In the genomic region with DNA sequence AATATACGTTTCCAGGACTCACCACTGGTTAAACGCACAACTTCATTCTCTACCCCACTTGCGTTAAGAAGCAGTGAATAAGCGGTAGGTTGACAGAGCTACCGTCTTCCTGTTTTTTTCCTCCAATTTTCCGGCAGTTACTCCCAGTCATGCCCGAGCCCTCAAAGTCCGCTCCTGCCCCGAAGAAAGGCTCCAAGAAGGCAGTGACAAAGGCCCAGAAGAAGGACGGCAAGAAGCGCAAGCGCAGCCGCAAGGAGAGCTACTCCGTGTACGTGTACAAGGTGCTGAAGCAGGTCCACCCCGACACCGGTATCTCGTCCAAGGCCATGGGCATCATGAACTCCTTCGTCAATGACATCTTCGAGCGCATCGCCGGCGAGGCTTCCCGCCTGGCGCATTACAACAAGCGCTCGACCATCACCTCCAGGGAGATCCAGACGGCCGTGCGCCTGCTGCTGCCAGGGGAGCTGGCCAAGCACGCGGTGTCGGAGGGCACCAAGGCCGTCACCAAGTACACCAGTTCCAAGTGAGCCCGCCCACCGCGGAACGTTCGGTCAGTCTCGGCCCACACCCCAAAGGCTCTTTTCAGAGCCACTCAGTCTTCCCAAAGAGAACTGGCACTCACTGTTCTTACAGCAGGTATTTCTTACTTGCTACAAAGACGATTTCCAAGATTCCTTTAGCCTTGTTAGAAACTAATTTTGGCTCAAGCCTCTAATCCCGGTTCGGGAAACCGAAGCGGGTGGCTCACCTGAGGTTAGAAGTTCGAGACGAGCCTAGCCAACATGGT, we compare ENCODE assay signal across 8 cellular contexts.
DNase-seq lines count a peak whose midpoint lies in the region; ATAC-seq and TF ChIP-seq lines count a peak whose summit lies in the region.
"Not testable (repeated sequence)": the region's sequence is repeated elsewhere in the genome, so short reads cannot be mapped to it uniquely, and the experiment has no call there.

No MANE protein-coding gene starts in this region.

- peak overlapping the region; percentile 66 for H4K8ac ChIP-seq in trophoblast cell (ENCODE audit: low read depth, low read length)

- H3K79me2 ChIP-seq in trophoblast cell (ENCODE audit: control insufficient read depth, insufficient read depth, low read length, poor library complexity): peaks cover 12% of the 10 kb centered on the region

- peak overlapping the region; percentile 53 for H2AK5ac ChIP-seq in trophoblast cell (ENCODE audit: low read length)

- H4K91ac ChIP-seq in trophoblast cell (ENCODE audit: low read depth, low read length): peak overlapping the region; percentile 13

- not testable (repeated sequence) for H3K4me3 Mint-ChIP-seq in type B pancreatic cell

- peak overlapping the region; percentile 79 for H3K4me2 ChIP-seq in trophoblast cell (ENCODE audit: low read length)

- not testable (repeated sequence) for H3K27me3 Mint-ChIP-seq in type B pancreatic cell

- not testable (repeated sequence) for H3K36me3 Mint-ChIP-seq in type B pancreatic cell

- H2BK12ac ChIP-seq in trophoblast cell (ENCODE audit: low read length): not testable (repeated sequence)

- not testable (repeated sequence) for H3K27ac Mint-ChIP-seq in type B pancreatic cell

- peak; percentile 3 for ATAC-seq in HG02981 (IDR thresholded peaks at IDR 0.05; ENCODE audit: unreplicated experiment)

- not testable (repeated sequence) for H3K36me3 ChIP-seq in iPS-18a (ENCODE audit: control insufficient read depth, low read depth, low read length); trophoblast cell (ENCODE audit: control insufficient read depth in 1 of 2, insufficient read depth in 2 of 2, low read length in 2 of 2)

- H3K4me1 Mint-ChIP-seq in type B pancreatic cell (ENCODE audit: unreplicated experiment): peaks cover 11% of the 10 kb centered on the region

- DNase-seq in GM12865 (ENCODE audit: low read depth) (peak; percentile 73), NCI-H69 (lab: John Stamatoyannopoulos, UW) (peak; percentile 54), cerebellum (ENCODE audit: low spot score) (peak; percentile 21), trophoblast cell (peak; percentile 41 to 61)
- DNase-seq in activated CD4-positive, alpha-beta T cell treated with anti-CD3 and anti-CD28 coated beads, Interleukin-2, amount 50 U/mL, for 1 hour: peak; percentile 46
- DNase-seq in type B pancreatic cell (ENCODE audit: extremely low spot score, unreplicated experiment): not testable (repeated sequence)

- peaks cover 20% of the 10 kb centered on the region for H3K79me1 ChIP-seq in trophoblast cell (ENCODE audit: low read length)

- H3K9ac ChIP-seq in iPS-18a (ENCODE audit: low read length) (peak overlapping the region; percentile 100), trophoblast cell (ENCODE audit: low read length) (peak overlapping the region; percentile 84)

- TF ChIP-seq CTCF in GM12865 (IDR thresholded peaks at IDR 0.05; ENCODE audit: insufficient read depth, low read depth, low read length, missing control alignments): not testable (repeated sequence)
- TF ChIP-seq CTCF in type B pancreatic cell (conservative IDR thresholded peaks at IDR 0.05): peak; percentile 41

- peak overlapping the region; percentile 52 for H2AFZ ChIP-seq in trophoblast cell (ENCODE audit: insufficient read depth, low read length, poor library complexity)

- H3K18ac ChIP-seq in trophoblast cell (ENCODE audit: low read length): peak overlapping the region; percentile 40

- peak overlapping the region; percentile 38 for H3K14ac ChIP-seq in trophoblast cell (ENCODE audit: low read length)

- H4K12ac ChIP-seq in trophoblast cell (ENCODE audit: low read depth, low read length): peak overlapping the region; percentile 12

- H2BK120ac ChIP-seq in trophoblast cell (ENCODE audit: insufficient read depth, low read length, poor library complexity): peak overlapping the region; percentile 58

- H2BK5ac ChIP-seq in trophoblast cell (ENCODE audit: low read depth, low read length, poor library complexity): peak overlapping the region; percentile 64

- not testable (repeated sequence) for H3K9me3 ChIP-seq in iPS-18a (ENCODE audit: control insufficient read depth, low read depth, low read length); trophoblast cell (ENCODE audit: insufficient read depth, low read depth, low read length)

- no CpG with 5 or more reads among the region's 48 CpGs for WGBS in trophoblast cell (ENCODE audit: extremely low coverage, insufficient coverage, insufficient read length)

- peak overlapping the region; percentile 89 for H3K4me3 ChIP-seq in GM12865 (ENCODE audit: low read depth, low read length)
- peak overlapping the region; percentile 93 for H3K4me3 ChIP-seq in iPS-18a (ENCODE audit: low read length)
- peak overlapping the region; percentile 85 for H3K4me3 ChIP-seq in trophoblast cell (ENCODE audit: low read depth, low read length)

- H3K9me3 Mint-ChIP-seq in type B pancreatic cell: not testable (repeated sequence)

- peaks cover 25% of the 10 kb centered on the region for H3K4me1 ChIP-seq in iPS-18a (ENCODE audit: control insufficient read depth, low read depth, low read length)
- H3K4me1 ChIP-seq in trophoblast cell (ENCODE audit: control insufficient read depth in 1 of 2, insufficient read depth in 2 of 2, low read length in 2 of 2): not testable (repeated sequence)

- not testable (repeated sequence) for H3K27me3 ChIP-seq in iPS-18a (ENCODE audit: control insufficient read depth, insufficient read depth, low read length); trophoblast cell (ENCODE audit: insufficient read depth, low read length)

- not testable (repeated sequence) for H3K23ac ChIP-seq in trophoblast cell (ENCODE audit: low read length)

- H3K4ac ChIP-seq in trophoblast cell (ENCODE audit: low read depth, low read length): peak overlapping the region; percentile 40

- H3K27ac ChIP-seq in iPS-18a (ENCODE audit: low read length): peak overlapping the region; percentile 86
- peak overlapping the region; percentile 92 for H3K27ac ChIP-seq in trophoblast cell (ENCODE audit: low read depth, low read length)
